8 cellular contexts compared by ENCODE assay signal in genomic region chr18:51197661-51198424, GRCh38. TPM values are rescaled to one million over a fixed set of nuclear protein-coding genes. Genes with fewer than 3 reads are reported as not detected.
A peak's percentile ranks its signal among the peaks of the same experiment; 100 is the strongest.
DNase-seq lines count a peak whose midpoint lies in the region; ATAC-seq and TF ChIP-seq lines count a peak whose summit lies in the region.

Gene MEX3C, minus strand, starts transcription at chr18:51197681. Its CDS starts 361 bp downstream, at chr18:51197320.

- ATAC-seq in HG02763 (IDR thresholded peaks at IDR 0.05; ENCODE audit: unreplicated experiment): peak; percentile 78
- ATAC-seq in Right ventricle myocardium inferior: peak; percentile 96

- TF ChIP-seq POLR2A in ovary (IDR thresholded peaks at IDR 0.05) (peak; percentile 56), thyroid gland (IDR thresholded peaks at IDR 0.05) (peak; percentile 77 to 90)

- TF ChIP-seq EP300 in ovary (IDR thresholded peaks at IDR 0.05): peak; percentile 44

- H3K9me3 ChIP-seq in ovary (no peaks in the 10 kb centered on the region), thyroid gland (no peaks in the 10 kb centered on the region)

- H3K4me1 ChIP-seq in ovary (ENCODE audit: insufficient read depth) (peaks cover 9% of the 10 kb centered on the region), thyroid gland (peaks cover 20 to 21% of the 10 kb centered on the region in 2 donors)

- WGBS in ovary, 3 donors: 0 to 1% (median 1%) methylated on average over 51 of the region's 51 CpGs
- WGBS in thyroid gland, 2 donors: 0 to 1% methylated on average over 45 to 51 of the region's 51 CpGs

- H3K27ac ChIP-seq in ovary: peak within 1 kb of the TSS; percentile 94 to 98
- H3K27ac ChIP-seq in thyroid gland: peak within 1 kb of the TSS; percentile 95 to 96 (median 96)

- peak within 1 kb of the TSS; percentile 94 for H3K4me3 ChIP-seq in ovary
- H3K4me3 ChIP-seq in thyroid gland (replicated peaks in 1 of 3): peak within 1 kb of the TSS; percentile 43 to 78 (median 74)

- TF ChIP-seq CTCF in GM12874 (IDR thresholded peaks at IDR 0.05; ENCODE audit: insufficient read depth, low read depth, low read length): peak; percentile 31
- TF ChIP-seq CTCF in ovary (IDR thresholded peaks at IDR 0.05): peak; percentile 26 to 36 (median 32)
- TF ChIP-seq CTCF in thyroid gland (IDR thresholded peaks at IDR 0.05): peak in 3 of 6 experiments; percentile 16 to 27 (median 24)

- DNase-seq in NCI-H1417 (lab: John Stamatoyannopoulos, UW) (peak; percentile 99 to 100 (median 100)), SW 1271 (lab: John Stamatoyannopoulos, UW) (peak; percentile 89 to 94), Right ventricle myocardium inferior (ENCODE audit: missing footprints) (peak; percentile 99), ovary (peak; percentile 99), thyroid gland (peak; percentile 99 to 100)
- peak; percentile 99 for DNase-seq in activated naive CD8-positive, alpha-beta T cell treated with anti-CD3 and anti-CD28 coated beads, Interleukin-2, amount 50 U/mL, for 16 hours (ENCODE audit: low read depth, low spot score)

- H3K27me3 ChIP-seq in ovary: no peaks in the 10 kb centered on the region
- no peaks in the 10 kb centered on the region for H3K27me3 ChIP-seq in thyroid gland

- H3K36me3 ChIP-seq in ovary: no peaks in the 10 kb centered on the region
- H3K36me3 ChIP-seq in thyroid gland: no peaks in the 10 kb centered on the region

- intact Hi-C loops in Right ventricle myocardium inferior (cut with DNase I) (loop anchor here (5.0 to 10.0 kb wide), 7 partner anchors 83 to 913 kb away; partner anchors contain the start of genes CXXC1 and MBD1), ovary (cut with DNase I) (loop anchor here in 2 of 4 donors (5.0 to 10.0 kb wide), 3 partner anchors 163 to 931 kb away; partner anchors contain the start of genes SMAD4 (in 2 of the 2) and CFAP53 (in 1 of the 2)), thyroid gland (cut with DNase I) (no loop called here)

RNA-seq across cellular contexts. Expression of gene MEX3C, which starts in this region (rescaled TPM):
- total RNA-seq in Right ventricle myocardium inferior (20.5 TPM), ovary (10 to 100 TPM; 21.6 to 47.4 (median 33.0) TPM), thyroid gland (10 to 100 TPM; 30.6 to 44.7 (median 33.2) TPM)
- polyA plus RNA-seq in ovary: 10 to 100 TPM; 18.1 to 40.5 TPM

Comparison
In these comparisons a context has a peak if more than half of its experiments do, and no peak if none do; other contexts are left out.
1. Peak in every context shown above with its lines: DNase-seq, ATAC-seq, H3K4me3 ChIP-seq and H3K27ac ChIP-seq.